In the genomic region with DNA sequence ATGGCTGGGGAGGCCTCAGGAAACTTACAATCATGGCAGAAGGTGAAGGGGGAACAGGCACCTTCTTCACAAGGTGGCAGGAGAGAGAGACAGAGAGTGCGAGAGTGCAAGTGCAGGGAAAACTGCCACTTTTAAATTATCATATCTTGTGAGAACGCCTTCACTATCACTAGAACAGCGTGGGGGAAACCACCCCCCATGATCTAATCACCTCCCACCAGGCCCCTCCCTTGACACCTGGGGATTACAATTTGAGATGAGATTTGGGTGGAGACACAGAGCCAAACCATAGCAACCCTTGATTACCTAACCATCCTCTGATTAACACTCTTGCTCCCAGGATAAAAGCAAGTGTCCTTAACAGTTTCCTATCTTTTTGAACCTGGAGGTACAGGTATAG, we compare ENCODE assay signal across 27 cellular contexts. TPM values are rescaled to one million over a fixed set of nuclear protein-coding genes. Genes with fewer than 3 reads are reported as not detected.
"Had no signal": no experiment of that assay in that cellular context is flagged by ENCODE, and none has a peak within 500 bp of the region (broad histone marks: within the 10 kb centered on the region; RNA-seq: fewer than 3 reads in every experiment).

No MANE protein-coding gene starts in this region.

- H3K36me3 Mint-ChIP-seq: activated naive CD4-positive, alpha-beta T cell treated with anti-CD3 and anti-CD28 coated beads, Interleukin-2, amount 10 ng/mL, durations not matched to agents 7 days and 5 days; activated naive CD4-positive, alpha-beta T cell treated with anti-CD3 and anti-CD28 coated beads, Interleukin-2, amount 50 U/mL, for 72 hours; activated naive CD8-positive, alpha-beta T cell treated with anti-CD3 and anti-CD28 coated beads, Interleukin-2, amount 10 ng/mL, durations not matched to agents 7 days and 5 days had no signal

- H3K9me3 ChIP-seq: colonic mucosa, gastrocnemius medialis, heart right ventricle had no signal

- H3K27ac ChIP-seq: brain microvascular endothelial cell, colonic mucosa, foreskin keratinocyte, gastrocnemius medialis, heart right ventricle had no signal

- H3K27me3 ChIP-seq: brain microvascular endothelial cell, colonic mucosa, foreskin keratinocyte, gastrocnemius medialis, heart right ventricle had no signal

- H3K4me3 Mint-ChIP-seq: activated CD4-positive, alpha-beta memory T cell treated with anti-CD3 and anti-CD28 coated beads, Interleukin-2, amount 10 ng/mL, durations not matched to agents 7 days and 5 days; activated CD4-positive, alpha-beta T cell treated with anti-CD3 and anti-CD28 coated beads, Interleukin-2, amount 10 ng/mL, durations not matched to agents 7 days and 5 days; activated naive CD4-positive, alpha-beta T cell treated with anti-CD3 and anti-CD28 coated beads, Interleukin-2, amount 10 ng/mL, durations not matched to agents 7 days and 5 days; activated naive CD8-positive, alpha-beta T cell treated with anti-CD3 and anti-CD28 coated beads, Interleukin-2, amount 10 ng/mL, durations not matched to agents 7 days and 5 days; activated T-cell treated with anti-CD3 and anti-CD28 coated beads, Interleukin-2, amount 50 U/mL, for 24 hours; activated T-cell treated with anti-CD3 and anti-CD28 coated beads, Interleukin-2, amount 50 U/mL, for 72 hours had no signal

- DNase-seq: activated CD4-positive, alpha-beta memory T cell treated with anti-CD3 and anti-CD28 coated beads, Interleukin-2, amount 10 ng/mL, durations not matched to agents 7 days and 5 days; activated CD4-positive, alpha-beta T cell treated with anti-CD3 and anti-CD28 coated beads for 1 hour; activated CD4-positive, alpha-beta T cell treated with anti-CD3 and anti-CD28 coated beads for 4 hours; activated CD4-positive, alpha-beta T cell treated with anti-CD3 and anti-CD28 coated beads, Interleukin-2, amount 10 ng/mL, durations not matched to agents 7 days and 5 days; activated CD4-positive, alpha-beta T cell treated with anti-CD3 and anti-CD28 coated beads, Interleukin-2, amount 50 U/mL, for 4 hours; activated CD8-positive, alpha-beta memory T cell treated with anti-CD3 and anti-CD28 coated beads, Interleukin-2, amount 50 U/mL, for 48 hours; activated gamma-delta T cell; activated naive CD4-positive, alpha-beta T cell; activated naive CD4-positive, alpha-beta T cell treated with anti-CD3 and anti-CD28 coated beads, Interleukin-2, amount 10 ng/mL, durations not matched to agents 7 days and 5 days; activated naive CD8-positive, alpha-beta T cell treated with anti-CD3 and anti-CD28 coated beads, Interleukin-2, amount 10 ng/mL, durations not matched to agents 7 days and 5 days; activated T-cell treated with anti-CD3 and anti-CD28 coated beads for 4 hours; activated T-cell treated with anti-CD3 and anti-CD28 coated beads, Interleukin-2, amount 50 U/mL, for 24 hours; activated T-cell treated with anti-CD3 and anti-CD28 coated beads, Interleukin-2, amount 50 U/mL, for 72 hours; brain microvascular endothelial cell; central memory CD4-positive, alpha-beta T cell; cerebellar nuclear complex; colonic mucosa; effector CD8-positive, alpha-beta T cell; foreskin keratinocyte; gastrocnemius medialis; glutamatergic neuron; heart right ventricle; T-helper 2 cell had no signal

- H3K27me3 Mint-ChIP-seq: activated CD4-positive, alpha-beta memory T cell treated with anti-CD3 and anti-CD28 coated beads, Interleukin-2, amount 10 ng/mL, durations not matched to agents 7 days and 5 days; activated CD4-positive, alpha-beta T cell treated with anti-CD3 and anti-CD28 coated beads, Interleukin-2, amount 10 ng/mL, durations not matched to agents 7 days and 5 days; activated naive CD4-positive, alpha-beta T cell treated with anti-CD3 and anti-CD28 coated beads, Interleukin-2, amount 10 ng/mL, durations not matched to agents 7 days and 5 days; activated naive CD8-positive, alpha-beta T cell treated with anti-CD3 and anti-CD28 coated beads, Interleukin-2, amount 10 ng/mL, durations not matched to agents 7 days and 5 days; activated T-cell treated with anti-CD3 and anti-CD28 coated beads, Interleukin-2, amount 50 U/mL, for 24 hours had no signal

- H3K4me1 ChIP-seq: colonic mucosa, foreskin keratinocyte had no signal

- H3K9me3 Mint-ChIP-seq: activated CD4-positive, alpha-beta memory T cell treated with anti-CD3 and anti-CD28 coated beads, Interleukin-2, amount 10 ng/mL, durations not matched to agents 7 days and 5 days; activated CD4-positive, alpha-beta T cell treated with anti-CD3 and anti-CD28 coated beads, Interleukin-2, amount 10 ng/mL, durations not matched to agents 7 days and 5 days; activated naive CD4-positive, alpha-beta T cell treated with anti-CD3 and anti-CD28 coated beads, Interleukin-2, amount 10 ng/mL, durations not matched to agents 7 days and 5 days; activated naive CD4-positive, alpha-beta T cell treated with anti-CD3 and anti-CD28 coated beads, Interleukin-2, amount 50 U/mL, for 72 hours; activated naive CD8-positive, alpha-beta T cell treated with anti-CD3 and anti-CD28 coated beads, Interleukin-2, amount 10 ng/mL, durations not matched to agents 7 days and 5 days; activated T-cell treated with anti-CD3 and anti-CD28 coated beads, Interleukin-2, amount 50 U/mL, for 24 hours; activated T-cell treated with anti-CD3 and anti-CD28 coated beads, Interleukin-2, amount 50 U/mL, for 72 hours had no signal

- H3K4me1 Mint-ChIP-seq: activated CD4-positive, alpha-beta memory T cell treated with anti-CD3 and anti-CD28 coated beads, Interleukin-2, amount 10 ng/mL, durations not matched to agents 7 days and 5 days; activated CD4-positive, alpha-beta T cell treated with anti-CD3 and anti-CD28 coated beads, Interleukin-2, amount 10 ng/mL, durations not matched to agents 7 days and 5 days; activated naive CD4-positive, alpha-beta T cell treated with anti-CD3 and anti-CD28 coated beads, Interleukin-2, amount 10 ng/mL, durations not matched to agents 7 days and 5 days; activated naive CD8-positive, alpha-beta T cell treated with anti-CD3 and anti-CD28 coated beads, Interleukin-2, amount 10 ng/mL, durations not matched to agents 7 days and 5 days had no signal

- H3K4me3 ChIP-seq: colonic mucosa, gastrocnemius medialis, heart right ventricle had no signal

- H3K27ac Mint-ChIP-seq: activated CD4-positive, alpha-beta memory T cell treated with anti-CD3 and anti-CD28 coated beads, Interleukin-2, amount 10 ng/mL, durations not matched to agents 7 days and 5 days; activated CD4-positive, alpha-beta T cell treated with anti-CD3 and anti-CD28 coated beads, Interleukin-2, amount 10 ng/mL, durations not matched to agents 7 days and 5 days; activated naive CD4-positive, alpha-beta T cell treated with anti-CD3 and anti-CD28 coated beads, Interleukin-2, amount 10 ng/mL, durations not matched to agents 7 days and 5 days; activated naive CD4-positive, alpha-beta T cell treated with anti-CD3 and anti-CD28 coated beads, Interleukin-2, amount 50 U/mL, for 72 hours; activated naive CD8-positive, alpha-beta T cell treated with anti-CD3 and anti-CD28 coated beads, Interleukin-2, amount 10 ng/mL, durations not matched to agents 7 days and 5 days; activated T-cell treated with anti-CD3 and anti-CD28 coated beads, Interleukin-2, amount 50 U/mL, for 24 hours; activated T-cell treated with anti-CD3 and anti-CD28 coated beads, Interleukin-2, amount 50 U/mL, for 72 hours had no signal

- H3K36me3 ChIP-seq: brain microvascular endothelial cell, colonic mucosa, gastrocnemius medialis, heart right ventricle had no signal

RNA-seq across cellular contexts. Expression of a gene that starts 21.1 kb away (rescaled TPM):
- total RNA-seq: activated CD4-positive, alpha-beta memory T cell treated with anti-CD3 and anti-CD28 coated beads, Interleukin-2, amount 10 ng/mL, durations not matched to agents 7 days and 5 days; activated CD4-positive, alpha-beta T cell treated with anti-CD3 and anti-CD28 coated beads, Interleukin-2, amount 10 ng/mL, durations not matched to agents 7 days and 5 days; activated naive CD4-positive, alpha-beta T cell treated with anti-CD3 and anti-CD28 coated beads, Interleukin-2, amount 50 U/mL, for 72 hours; activated naive CD8-positive, alpha-beta T cell treated with anti-CD3 and anti-CD28 coated beads, Interleukin-2, amount 10 ng/mL, durations not matched to agents 7 days and 5 days; activated T-cell treated with anti-CD3 and anti-CD28 coated beads, Interleukin-2, amount 50 U/mL, for 72 hours; dermis microvascular lymphatic vessel endothelial cell; esophagus mucosa; T-helper 1 cell treated with Interleukin-12 subunit alpha and Interleukin-12 subunit beta and Interleukin-4 antibody, amounts not matched to agents 30 ng/mL and 1 ng/mL, for 36 hours had no signal
